Comparison of ENCODE assay signal across 33 cellular contexts in the genomic region with DNA sequence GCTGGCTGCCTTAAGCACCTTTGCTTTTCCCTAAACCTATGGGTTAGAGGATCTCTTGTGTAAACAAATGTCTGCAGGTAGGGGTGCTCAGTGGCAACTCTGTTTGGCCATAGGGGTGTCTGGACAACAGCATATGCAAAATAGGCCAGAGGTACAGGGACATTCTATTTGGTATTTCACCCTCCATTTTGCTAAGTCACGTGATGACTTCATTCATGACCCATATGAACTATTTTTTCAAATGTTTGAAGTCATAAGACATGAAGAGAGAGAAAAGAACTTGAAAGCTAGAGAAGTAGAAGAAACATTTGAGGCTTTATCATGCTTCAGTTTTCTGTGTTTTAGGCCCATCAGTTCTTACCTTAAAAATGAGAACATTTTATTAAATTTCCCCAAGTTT.
"Had no signal": no experiment of that assay in that cellular context is flagged by ENCODE, and none has a peak within 500 bp of the region (broad histone marks: within the 10 kb centered on the region; RNA-seq: fewer than 3 reads in every experiment).

No MANE protein-coding gene starts in this region.

- H3K4me1 ChIP-seq: adrenal gland, body of pancreas, breast epithelium had no signal

- H3K36me3 ChIP-seq: adrenal gland, brain microvascular endothelial cell, breast epithelium had no signal

- ATAC-seq: activated CD8-positive, alpha-beta T cell treated with anti-CD3 and anti-CD28 coated beads for 36 hours; activated naive CD4-positive, alpha-beta T cell treated with anti-CD3 and anti-CD28 coated beads, Interleukin-2, amount 50 U/mL, for 72 hours; activated T-cell treated with anti-CD3 and anti-CD28 coated beads, Interleukin-2, amount 50 U/mL, for 4 hours; activated T-cell treated with anti-CD3 and anti-CD28 coated beads, Interleukin-2, amount 50 U/mL, for 72 hours; activated T-helper 17 cell treated with anti-CD3 and anti-CD28 coated beads, Interleukin-2, amount 50 U/mL, for 72 hours; body of pancreas had no signal

- H3K27me3 ChIP-seq: adrenal gland, body of pancreas, brain microvascular endothelial cell, breast epithelium had no signal

- H3K27ac ChIP-seq: adrenal gland, body of pancreas, brain microvascular endothelial cell, breast epithelium, VCaP had no signal

- FAIRE-seq: astrocyte, TTC549 had no signal

- H3K4me3 ChIP-seq: adrenal gland, body of pancreas, breast epithelium had no signal

- H3K9me3 ChIP-seq: adrenal gland, body of pancreas, breast epithelium had no signal

- DNase-seq: activated B cell treated with CpG ODN at 0.5 μM for 24 hours; activated CD4-positive, alpha-beta memory T cell treated with anti-CD3 and anti-CD28 coated beads for 36 hours; activated CD4-positive, alpha-beta T cell treated with anti-CD3 and anti-CD28 coated beads for 4 hours; activated CD4-positive, alpha-beta T cell treated with anti-CD3 and anti-CD28 coated beads, Interleukin-2, amount 10 ng/mL, durations not matched to agents 24 days and 14 days; activated CD4-positive, alpha-beta T cell treated with anti-CD3 and anti-CD28 coated beads, Interleukin-2, amount 50 U/mL, for 1 hour; activated CD4-positive, alpha-beta T cell treated with anti-CD3 and anti-CD28 coated beads, Interleukin-2, amount 50 U/mL, for 4 hours; activated CD4-positive, CD25-positive, alpha-beta regulatory T cell treated with anti-CD3 and anti-CD28 coated beads, Interleukin-2, amount 50 U/mL, for 72 hours; activated CD8-positive, alpha-beta memory T cell treated with anti-CD3 and anti-CD28 coated beads, Interleukin-2, amount 50 U/mL, for 4 hours; activated CD8-positive, alpha-beta T cell treated with anti-CD3 and anti-CD28 coated beads for 36 hours; activated effector memory CD4-positive, alpha-beta T cell treated with anti-CD3 and anti-CD28 coated beads, Interleukin-2, amount 50 U/mL, for 16 hours; activated gamma-delta T cell treated with Interleukin-2 at 50 U/mL for 16 hours; activated naive CD4-positive, alpha-beta T cell; activated naive CD4-positive, alpha-beta T cell treated with anti-CD3 and anti-CD28 coated beads for 36 hours; activated naive CD4-positive, alpha-beta T cell treated with anti-CD3 and anti-CD28 coated beads, Interleukin-2, amount 50 U/mL, for 16 hours; activated naive CD8-positive, alpha-beta T cell treated with anti-CD3 and anti-CD28 coated beads for 36 hours; activated T-cell treated with anti-CD3 and anti-CD28 coated beads for 4 hours; activated T-cell treated with anti-CD3 and anti-CD28 coated beads, Interleukin-2, amount 50 U/mL, for 1 hour; activated T-cell treated with anti-CD3 and anti-CD28 coated beads, Interleukin-2, amount 50 U/mL, for 4 hours; activated T-cell treated with anti-CD3 and anti-CD28 coated beads, Interleukin-2, amount 50 U/mL, for 72 hours; adrenal gland; amniotic stem cell; aorta; body of pancreas; brain microvascular endothelial cell; central memory CD4-positive, alpha-beta T cell; T-helper 2 cell; T-helper 9 cell had no signal
